1 cellular context compared by ENCODE assay signal in the genomic region with DNA sequence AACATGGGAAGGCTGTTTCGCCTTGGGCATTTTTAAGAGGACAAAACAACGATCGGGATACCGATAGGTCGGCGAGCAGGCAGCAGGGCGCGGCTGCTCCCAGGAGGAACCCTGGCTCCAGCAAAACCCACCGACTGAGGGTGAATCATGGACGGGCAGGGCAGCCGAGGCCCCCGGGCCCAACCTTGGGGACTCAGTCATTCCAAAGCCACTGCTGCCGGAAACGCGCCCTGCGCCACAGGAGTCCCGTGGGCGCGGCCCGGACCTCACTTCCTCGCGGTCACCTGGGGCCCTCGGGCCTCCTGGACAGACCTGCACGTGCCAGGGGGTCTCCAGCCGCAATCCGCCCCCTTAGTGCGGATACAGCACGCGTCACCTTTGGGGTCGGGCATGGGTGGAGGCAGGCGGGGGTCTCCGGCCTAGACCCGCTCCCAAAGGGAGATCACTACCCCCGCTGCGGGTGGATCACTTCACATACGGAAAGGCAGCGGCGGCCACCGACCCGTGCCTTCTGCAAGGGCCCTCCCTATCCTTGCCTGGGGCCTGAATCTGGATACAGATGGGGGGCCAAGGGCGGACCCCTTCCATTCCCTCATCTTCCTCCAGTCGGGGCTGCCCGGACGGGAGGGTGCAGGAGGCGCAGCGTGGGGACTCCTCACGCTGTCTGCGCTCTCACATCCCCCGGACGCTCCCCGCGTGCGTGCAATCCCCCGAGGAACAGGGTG.
TF ChIP-seq lines count a peak whose summit lies in the region.

No MANE protein-coding gene starts in this region.

TF ChIP-seq in K562, 482 proteins besides CTCF, POLR2A, EP300 and RAD21 (continued from another document and continues in another):
- no peak for TF ChIP-seq MYBL2 (IDR thresholded peaks at IDR 0.05; ENCODE audit: low read depth)
- no peak for TF ChIP-seq MYBL2 (CRISPR knock-in tag; IDR thresholded peaks at IDR 0.05; ENCODE audit: borderline replicate concordance)
- TF ChIP-seq SPI1 (IDR thresholded peaks at IDR 0.05; ENCODE audit: borderline replicate concordance, low read depth, low read length), result peak; percentile 42; the same call in 1 of the 2 replicates
- no peak for TF ChIP-seq GATAD2A (IDR thresholded peaks at IDR 0.05)
- no peak for TF ChIP-seq ZNF699 (CRISPR knock-in tag; IDR thresholded peaks at IDR 0.05; ENCODE audit: insufficient replicate concordance)
- TF ChIP-seq TEAD4 (IDR thresholded peaks at IDR 0.05; ENCODE audit: low read length), result 0 out of 2 replicates have a peak, but pooled peaks have one; percentile 9
- TF ChIP-seq TEAD4 (CRISPR knock-in tag; IDR thresholded peaks at IDR 0.05; ENCODE audit: borderline replicate concordance), result no peak
- no peak for TF ChIP-seq POLR2H (tag; IDR thresholded peaks at IDR 0.05; ENCODE audit: low read depth)
- TF ChIP-seq ZNF780A (CRISPR knock-in tag; IDR thresholded peaks at IDR 0.05), result no peak
- TF ChIP-seq FOXP1 (CRISPR knock-in tag; IDR thresholded peaks at IDR 0.05), result 0 out of 2 replicates have a peak, but pooled peaks have one; percentile 47
- no peak for TF ChIP-seq ZNF655 (CRISPR knock-in tag; IDR thresholded peaks at IDR 0.05)
- peak; percentile 85 for TF ChIP-seq ZBTB7A (IDR thresholded peaks at IDR 0.05; ENCODE audit: borderline replicate concordance, control insufficient read depth, low read depth, low read length)
- TF ChIP-seq XRCC3 (IDR thresholded peaks at IDR 0.05), result no peak
- TF ChIP-seq, protein P1, sequence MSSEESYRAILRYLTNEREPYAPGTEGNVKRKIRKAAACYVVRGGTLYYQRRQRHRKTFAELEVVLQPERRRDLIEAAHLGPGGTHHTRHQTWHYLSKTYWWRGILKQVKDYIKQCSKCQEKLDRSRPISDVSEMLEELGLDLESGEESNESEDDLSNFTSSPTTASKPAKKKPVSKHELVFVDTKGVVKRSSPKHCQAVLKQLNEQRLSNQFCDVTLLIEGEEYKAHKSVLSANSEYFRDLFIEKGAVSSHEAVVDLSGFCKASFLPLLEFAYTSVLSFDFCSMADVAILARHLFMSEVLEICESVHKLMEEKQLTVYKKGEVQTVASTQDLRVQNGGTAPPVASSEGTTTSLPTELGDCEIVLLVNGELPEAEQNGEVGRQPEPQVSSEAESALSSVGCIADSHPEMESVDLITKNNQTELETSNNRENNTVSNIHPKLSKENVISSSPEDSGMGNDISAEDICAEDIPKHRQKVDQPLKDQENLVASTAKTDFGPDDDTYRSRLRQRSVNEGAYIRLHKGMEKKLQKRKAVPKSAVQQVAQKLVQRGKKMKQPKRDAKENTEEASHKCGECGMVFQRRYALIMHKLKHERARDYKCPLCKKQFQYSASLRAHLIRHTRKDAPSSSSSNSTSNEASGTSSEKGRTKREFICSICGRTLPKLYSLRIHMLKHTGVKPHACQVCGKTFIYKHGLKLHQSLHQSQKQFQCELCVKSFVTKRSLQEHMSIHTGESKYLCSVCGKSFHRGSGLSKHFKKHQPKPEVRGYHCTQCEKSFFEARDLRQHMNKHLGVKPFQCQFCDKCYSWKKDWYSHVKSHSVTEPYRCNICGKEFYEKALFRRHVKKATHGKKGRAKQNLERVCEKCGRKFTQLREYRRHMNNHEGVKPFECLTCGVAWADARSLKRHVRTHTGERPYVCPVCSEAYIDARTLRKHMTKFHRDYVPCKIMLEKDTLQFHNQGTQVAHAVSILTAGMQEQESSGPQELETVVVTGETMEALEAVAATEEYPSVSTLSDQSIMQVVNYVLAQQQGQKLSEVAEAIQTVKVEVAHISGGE (CRISPR knock-in tag; IDR thresholded peaks at IDR 0.05), result no peak
- TF ChIP-seq CBFB (CRISPR knock-in tag; IDR thresholded peaks at IDR 0.05), result no peak
- no peak for TF ChIP-seq ZNF717 (CRISPR knock-in tag; IDR thresholded peaks at IDR 0.05)
- no peak for TF ChIP-seq SREBF2 (CRISPR knock-in tag; IDR thresholded peaks at IDR 0.05)
- TF ChIP-seq RB1 (IDR thresholded peaks at IDR 0.05; ENCODE audit: low read depth), result peak; percentile 9; the same call in 1 of the 2 replicates
- TF ChIP-seq, protein P2, sequence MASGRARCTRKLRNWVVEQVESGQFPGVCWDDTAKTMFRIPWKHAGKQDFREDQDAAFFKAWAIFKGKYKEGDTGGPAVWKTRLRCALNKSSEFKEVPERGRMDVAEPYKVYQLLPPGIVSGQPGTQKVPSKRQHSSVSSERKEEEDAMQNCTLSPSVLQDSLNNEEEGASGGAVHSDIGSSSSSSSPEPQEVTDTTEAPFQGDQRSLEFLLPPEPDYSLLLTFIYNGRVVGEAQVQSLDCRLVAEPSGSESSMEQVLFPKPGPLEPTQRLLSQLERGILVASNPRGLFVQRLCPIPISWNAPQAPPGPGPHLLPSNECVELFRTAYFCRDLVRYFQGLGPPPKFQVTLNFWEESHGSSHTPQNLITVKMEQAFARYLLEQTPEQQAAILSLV (tag; IDR thresholded peaks at IDR 0.05), result no peak
- TF ChIP-seq, protein P3, sequence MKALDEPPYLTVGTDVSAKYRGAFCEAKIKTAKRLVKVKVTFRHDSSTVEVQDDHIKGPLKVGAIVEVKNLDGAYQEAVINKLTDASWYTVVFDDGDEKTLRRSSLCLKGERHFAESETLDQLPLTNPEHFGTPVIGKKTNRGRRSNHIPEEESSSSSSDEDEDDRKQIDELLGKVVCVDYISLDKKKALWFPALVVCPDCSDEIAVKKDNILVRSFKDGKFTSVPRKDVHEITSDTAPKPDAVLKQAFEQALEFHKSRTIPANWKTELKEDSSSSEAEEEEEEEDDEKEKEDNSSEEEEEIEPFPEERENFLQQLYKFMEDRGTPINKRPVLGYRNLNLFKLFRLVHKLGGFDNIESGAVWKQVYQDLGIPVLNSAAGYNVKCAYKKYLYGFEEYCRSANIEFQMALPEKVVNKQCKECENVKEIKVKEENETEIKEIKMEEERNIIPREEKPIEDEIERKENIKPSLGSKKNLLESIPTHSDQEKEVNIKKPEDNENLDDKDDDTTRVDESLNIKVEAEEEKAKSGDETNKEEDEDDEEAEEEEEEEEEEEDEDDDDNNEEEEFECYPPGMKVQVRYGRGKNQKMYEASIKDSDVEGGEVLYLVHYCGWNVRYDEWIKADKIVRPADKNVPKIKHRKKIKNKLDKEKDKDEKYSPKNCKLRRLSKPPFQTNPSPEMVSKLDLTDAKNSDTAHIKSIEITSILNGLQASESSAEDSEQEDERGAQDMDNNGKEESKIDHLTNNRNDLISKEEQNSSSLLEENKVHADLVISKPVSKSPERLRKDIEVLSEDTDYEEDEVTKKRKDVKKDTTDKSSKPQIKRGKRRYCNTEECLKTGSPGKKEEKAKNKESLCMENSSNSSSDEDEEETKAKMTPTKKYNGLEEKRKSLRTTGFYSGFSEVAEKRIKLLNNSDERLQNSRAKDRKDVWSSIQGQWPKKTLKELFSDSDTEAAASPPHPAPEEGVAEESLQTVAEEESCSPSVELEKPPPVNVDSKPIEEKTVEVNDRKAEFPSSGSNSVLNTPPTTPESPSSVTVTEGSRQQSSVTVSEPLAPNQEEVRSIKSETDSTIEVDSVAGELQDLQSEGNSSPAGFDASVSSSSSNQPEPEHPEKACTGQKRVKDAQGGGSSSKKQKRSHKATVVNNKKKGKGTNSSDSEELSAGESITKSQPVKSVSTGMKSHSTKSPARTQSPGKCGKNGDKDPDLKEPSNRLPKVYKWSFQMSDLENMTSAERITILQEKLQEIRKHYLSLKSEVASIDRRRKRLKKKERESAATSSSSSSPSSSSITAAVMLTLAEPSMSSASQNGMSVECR (CRISPR knock-in tag; IDR thresholded peaks at IDR 0.05), result peak; percentile 27
- TF ChIP-seq, protein P4, sequence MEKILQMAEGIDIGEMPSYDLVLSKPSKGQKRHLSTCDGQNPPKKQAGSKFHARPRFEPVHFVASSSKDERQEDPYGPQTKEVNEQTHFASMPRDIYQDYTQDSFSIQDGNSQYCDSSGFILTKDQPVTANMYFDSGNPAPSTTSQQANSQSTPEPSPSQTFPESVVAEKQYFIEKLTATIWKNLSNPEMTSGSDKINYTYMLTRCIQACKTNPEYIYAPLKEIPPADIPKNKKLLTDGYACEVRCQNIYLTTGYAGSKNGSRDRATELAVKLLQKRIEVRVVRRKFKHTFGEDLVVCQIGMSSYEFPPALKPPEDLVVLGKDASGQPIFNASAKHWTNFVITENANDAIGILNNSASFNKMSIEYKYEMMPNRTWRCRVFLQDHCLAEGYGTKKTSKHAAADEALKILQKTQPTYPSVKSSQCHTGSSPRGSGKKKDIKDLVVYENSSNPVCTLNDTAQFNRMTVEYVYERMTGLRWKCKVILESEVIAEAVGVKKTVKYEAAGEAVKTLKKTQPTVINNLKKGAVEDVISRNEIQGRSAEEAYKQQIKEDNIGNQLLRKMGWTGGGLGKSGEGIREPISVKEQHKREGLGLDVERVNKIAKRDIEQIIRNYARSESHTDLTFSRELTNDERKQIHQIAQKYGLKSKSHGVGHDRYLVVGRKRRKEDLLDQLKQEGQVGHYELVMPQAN (IDR thresholded peaks at IDR 0.05; ENCODE audit: borderline replicate concordance), result peak; percentile 73
- TF ChIP-seq RNF219 (CRISPR knock-in tag; IDR thresholded peaks at IDR 0.05), result no peak
- no peak for TF ChIP-seq CREB1 (IDR thresholded peaks at IDR 0.05)
- peak; percentile 32; the same call in 1 of the 2 replicates for TF ChIP-seq CREB1 (CRISPR knock-in tag; IDR thresholded peaks at IDR 0.05)
- TF ChIP-seq, protein P5, sequence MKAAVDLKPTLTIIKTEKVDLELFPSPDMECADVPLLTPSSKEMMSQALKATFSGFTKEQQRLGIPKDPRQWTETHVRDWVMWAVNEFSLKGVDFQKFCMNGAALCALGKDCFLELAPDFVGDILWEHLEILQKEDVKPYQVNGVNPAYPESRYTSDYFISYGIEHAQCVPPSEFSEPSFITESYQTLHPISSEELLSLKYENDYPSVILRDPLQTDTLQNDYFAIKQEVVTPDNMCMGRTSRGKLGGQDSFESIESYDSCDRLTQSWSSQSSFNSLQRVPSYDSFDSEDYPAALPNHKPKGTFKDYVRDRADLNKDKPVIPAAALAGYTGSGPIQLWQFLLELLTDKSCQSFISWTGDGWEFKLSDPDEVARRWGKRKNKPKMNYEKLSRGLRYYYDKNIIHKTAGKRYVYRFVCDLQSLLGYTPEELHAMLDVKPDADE (conservative IDR thresholded peaks at IDR 0.05; ENCODE audit: control insufficient read depth, low read depth, low read length), result peak; percentile 77
- no peak for TF ChIP-seq RBM15 (IDR thresholded peaks at IDR 0.05; ENCODE audit: insufficient read depth, low read length)
- no peak for TF ChIP-seq ETV6 (IDR thresholded peaks at IDR 0.05; ENCODE audit: borderline replicate concordance in 1 of 2, low read depth in 2 of 2, low read length in 1 of 2)
- no peak for TF ChIP-seq ETV6 (CRISPR knock-in tag; IDR thresholded peaks at IDR 0.05; ENCODE audit: borderline replicate concordance)
- TF ChIP-seq SAFB (IDR thresholded peaks at IDR 0.05; ENCODE audit: borderline replicate concordance, low read depth, low read length), result peak; percentile 17; the same call in 1 of the 2 replicates
- 0 out of 2 replicates have a peak, but pooled peaks have one; percentile 27 for TF ChIP-seq NFRKB (IDR thresholded peaks at IDR 0.05; ENCODE audit: low read depth)
- peak in 1 of 2 experiments; percentile 42; a peak in 2 of 4 replicates for TF ChIP-seq NRF1 (conservative IDR thresholded peaks at IDR 0.05 in 1 of 2, IDR thresholded peaks at IDR 0.05 in 1 of 2)
- 0 out of 2 replicates have a peak, but pooled peaks have one; percentile 9 for TF ChIP-seq DPF2 (IDR thresholded peaks at IDR 0.05)
- TF ChIP-seq ATF7 (IDR thresholded peaks at IDR 0.05), result 0 out of 2 replicates have a peak, but pooled peaks have one; percentile 17
- no peak for TF ChIP-seq SRF (CRISPR knock-in tag; IDR thresholded peaks at IDR 0.05)
- TF ChIP-seq FOXA3 (CRISPR knock-in tag; conservative IDR thresholded peaks at IDR 0.05 in 1 of 2, IDR thresholded peaks at IDR 0.05 in 1 of 2), result peak in 1 of 2 experiments; percentile 55; a peak in 1 of 4 replicates
- TF ChIP-seq NFYB (IDR thresholded peaks at IDR 0.05; ENCODE audit: extremely low read depth, insufficient read length), result no peak
- no peak for TF ChIP-seq ELF4 (CRISPR knock-in tag; IDR thresholded peaks at IDR 0.05)
- TF ChIP-seq POLR3A (IDR thresholded peaks at IDR 0.05; ENCODE audit: borderline replicate concordance, extremely low read depth, insufficient read depth, insufficient read length), result no peak
